Comparison of ENCODE assay signal across 1 cellular context in the genomic region with DNA sequence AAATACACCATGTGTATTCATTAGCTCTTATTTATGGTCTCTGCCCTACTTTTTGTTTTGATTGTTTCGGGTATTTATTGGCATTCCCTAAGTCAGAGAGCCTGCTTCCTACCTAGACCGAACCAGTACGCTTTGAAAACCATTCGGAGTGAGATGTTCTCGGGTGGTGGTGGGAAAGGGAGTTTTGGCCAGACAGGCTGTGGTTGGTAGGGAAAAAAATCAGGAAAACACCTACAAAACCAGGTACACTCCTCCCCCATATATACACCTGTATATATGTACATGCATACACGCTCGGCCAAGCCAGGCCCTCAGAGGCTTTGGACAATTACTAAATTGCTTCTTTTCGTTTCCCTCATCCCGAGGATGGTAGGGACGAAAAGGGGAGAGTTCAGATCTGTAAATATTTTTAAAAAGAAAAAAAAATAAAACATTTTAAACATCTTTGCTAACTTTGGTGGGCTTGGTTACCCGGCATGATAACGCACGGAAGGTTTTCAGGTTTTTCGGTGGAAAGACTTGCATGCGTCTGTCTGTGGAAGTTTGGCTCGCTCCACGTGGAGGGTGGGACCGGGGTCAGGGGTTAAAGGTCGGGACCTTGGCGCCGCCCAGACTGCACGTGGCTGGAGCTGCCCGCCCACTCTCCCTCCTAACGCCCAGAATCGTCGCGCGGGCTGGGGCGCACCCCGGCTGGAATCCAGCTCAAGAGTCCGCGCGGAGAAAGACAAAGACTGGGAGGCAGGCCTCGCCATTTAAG.
TF ChIP-seq lines count a peak whose summit lies in the region.

No MANE protein-coding gene starts in this region.

TF ChIP-seq in HepG2, 621 proteins besides CTCF, POLR2A, EP300 and RAD21:
- no peak for TF ChIP-seq ZNF570 (CRISPR knock-in tag; IDR thresholded peaks at IDR 0.05; ENCODE audit: borderline replicate concordance)
- no peak for TF ChIP-seq PHF5A (CRISPR knock-in tag; IDR thresholded peaks at IDR 0.05; ENCODE audit: low read depth, unreplicated experiment)
- TF ChIP-seq ZNF383 (CRISPR knock-in tag; IDR thresholded peaks at IDR 0.05; ENCODE audit: borderline replicate concordance), result no peak
- TF ChIP-seq, protein P1, sequence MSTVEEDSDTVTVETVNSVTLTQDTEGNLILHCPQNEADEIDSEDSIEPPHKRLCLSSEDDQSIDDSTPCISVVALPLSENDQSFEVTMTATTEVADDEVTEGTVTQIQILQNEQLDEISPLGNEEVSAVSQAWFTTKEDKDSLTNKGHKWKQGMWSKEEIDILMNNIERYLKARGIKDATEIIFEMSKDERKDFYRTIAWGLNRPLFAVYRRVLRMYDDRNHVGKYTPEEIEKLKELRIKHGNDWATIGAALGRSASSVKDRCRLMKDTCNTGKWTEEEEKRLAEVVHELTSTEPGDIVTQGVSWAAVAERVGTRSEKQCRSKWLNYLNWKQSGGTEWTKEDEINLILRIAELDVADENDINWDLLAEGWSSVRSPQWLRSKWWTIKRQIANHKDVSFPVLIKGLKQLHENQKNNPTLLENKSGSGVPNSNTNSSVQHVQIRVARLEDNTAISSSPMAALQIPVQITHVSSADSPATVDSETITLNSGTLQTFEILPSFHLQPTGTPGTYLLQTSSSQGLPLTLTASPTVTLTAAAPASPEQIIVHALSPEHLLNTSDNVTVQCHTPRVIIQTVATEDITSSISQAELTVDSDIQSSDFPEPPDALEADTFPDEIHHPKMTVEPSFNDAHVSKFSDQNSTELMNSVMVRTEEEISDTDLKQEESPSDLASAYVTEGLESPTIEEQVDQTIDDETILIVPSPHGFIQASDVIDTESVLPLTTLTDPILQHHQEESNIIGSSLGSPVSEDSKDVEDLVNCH (CRISPR knock-in tag; IDR thresholded peaks at IDR 0.05), result no peak
- no peak for TF ChIP-seq ZNF883 (CRISPR knock-in tag; IDR thresholded peaks at IDR 0.05; ENCODE audit: not compliant biosample characterization)
- no peak for TF ChIP-seq JARID2 (CRISPR knock-in tag; IDR thresholded peaks at IDR 0.05; ENCODE audit: insufficient replicate concordance)
- TF ChIP-seq NR2F6 (IDR thresholded peaks at IDR 0.05), result peak; percentile 37; the same call in 1 of the 2 replicates
- TF ChIP-seq NR2F6 (CRISPR knock-in tag; IDR thresholded peaks at IDR 0.05), result no peak
- TF ChIP-seq, protein P2, sequence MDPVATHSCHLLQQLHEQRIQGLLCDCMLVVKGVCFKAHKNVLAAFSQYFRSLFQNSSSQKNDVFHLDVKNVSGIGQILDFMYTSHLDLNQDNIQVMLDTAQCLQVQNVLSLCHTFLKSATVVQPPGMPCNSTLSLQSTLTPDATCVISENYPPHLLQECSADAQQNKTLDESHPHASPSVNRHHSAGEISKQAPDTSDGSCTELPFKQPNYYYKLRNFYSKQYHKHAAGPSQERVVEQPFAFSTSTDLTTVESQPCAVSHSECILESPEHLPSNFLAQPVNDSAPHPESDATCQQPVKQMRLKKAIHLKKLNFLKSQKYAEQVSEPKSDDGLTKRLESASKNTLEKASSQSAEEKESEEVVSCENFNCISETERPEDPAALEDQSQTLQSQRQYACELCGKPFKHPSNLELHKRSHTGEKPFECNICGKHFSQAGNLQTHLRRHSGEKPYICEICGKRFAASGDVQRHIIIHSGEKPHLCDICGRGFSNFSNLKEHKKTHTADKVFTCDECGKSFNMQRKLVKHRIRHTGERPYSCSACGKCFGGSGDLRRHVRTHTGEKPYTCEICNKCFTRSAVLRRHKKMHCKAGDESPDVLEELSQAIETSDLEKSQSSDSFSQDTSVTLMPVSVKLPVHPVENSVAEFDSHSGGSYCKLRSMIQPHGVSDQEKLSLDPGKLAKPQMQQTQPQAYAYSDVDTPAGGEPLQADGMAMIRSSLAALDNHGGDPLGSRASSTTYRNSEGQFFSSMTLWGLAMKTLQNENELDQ (CRISPR knock-in tag; IDR thresholded peaks at IDR 0.05; ENCODE audit: borderline replicate concordance), result no peak
- TF ChIP-seq SETDB1 (CRISPR knock-in tag; IDR thresholded peaks at IDR 0.05; ENCODE audit: borderline replicate concordance), result no peak
- TF ChIP-seq ZMAT3 (CRISPR knock-in tag; conservative IDR thresholded peaks at IDR 0.05), result no peak
- peak; percentile 68; the same call in 1 of the 2 replicates for TF ChIP-seq NR2C2 (CRISPR knock-in tag; IDR thresholded peaks at IDR 0.05; ENCODE audit: borderline replicate concordance)
- no peak for TF ChIP-seq ZSCAN12 (CRISPR knock-in tag; IDR thresholded peaks at IDR 0.05)
- no peak for TF ChIP-seq ZNF670 (CRISPR knock-in tag; IDR thresholded peaks at IDR 0.05; ENCODE audit: borderline replicate concordance)
- no peak for TF ChIP-seq SMARCC2 (IDR thresholded peaks at IDR 0.05)
- no peak for TF ChIP-seq MEF2D (CRISPR knock-in tag; IDR thresholded peaks at IDR 0.05)
- TF ChIP-seq STAG1 (CRISPR knock-in tag; IDR thresholded peaks at IDR 0.05), result no peak
- no peak for TF ChIP-seq FOXJ3 (CRISPR knock-in tag; IDR thresholded peaks at IDR 0.05; ENCODE audit: borderline replicate concordance)
- no peak for TF ChIP-seq SMAD3 (CRISPR knock-in tag; IDR thresholded peaks at IDR 0.05)
- no peak for TF ChIP-seq FOXO1 (CRISPR knock-in tag; IDR thresholded peaks at IDR 0.05)
- TF ChIP-seq SKI (IDR thresholded peaks at IDR 0.05; ENCODE audit: partially characterized antibody), result no peak
- TF ChIP-seq ZNF224 (CRISPR knock-in tag; IDR thresholded peaks at IDR 0.05), result no peak
- no peak for TF ChIP-seq ZNF619 (CRISPR knock-in tag; IDR thresholded peaks at IDR 0.05)
- TF ChIP-seq, protein P3, sequence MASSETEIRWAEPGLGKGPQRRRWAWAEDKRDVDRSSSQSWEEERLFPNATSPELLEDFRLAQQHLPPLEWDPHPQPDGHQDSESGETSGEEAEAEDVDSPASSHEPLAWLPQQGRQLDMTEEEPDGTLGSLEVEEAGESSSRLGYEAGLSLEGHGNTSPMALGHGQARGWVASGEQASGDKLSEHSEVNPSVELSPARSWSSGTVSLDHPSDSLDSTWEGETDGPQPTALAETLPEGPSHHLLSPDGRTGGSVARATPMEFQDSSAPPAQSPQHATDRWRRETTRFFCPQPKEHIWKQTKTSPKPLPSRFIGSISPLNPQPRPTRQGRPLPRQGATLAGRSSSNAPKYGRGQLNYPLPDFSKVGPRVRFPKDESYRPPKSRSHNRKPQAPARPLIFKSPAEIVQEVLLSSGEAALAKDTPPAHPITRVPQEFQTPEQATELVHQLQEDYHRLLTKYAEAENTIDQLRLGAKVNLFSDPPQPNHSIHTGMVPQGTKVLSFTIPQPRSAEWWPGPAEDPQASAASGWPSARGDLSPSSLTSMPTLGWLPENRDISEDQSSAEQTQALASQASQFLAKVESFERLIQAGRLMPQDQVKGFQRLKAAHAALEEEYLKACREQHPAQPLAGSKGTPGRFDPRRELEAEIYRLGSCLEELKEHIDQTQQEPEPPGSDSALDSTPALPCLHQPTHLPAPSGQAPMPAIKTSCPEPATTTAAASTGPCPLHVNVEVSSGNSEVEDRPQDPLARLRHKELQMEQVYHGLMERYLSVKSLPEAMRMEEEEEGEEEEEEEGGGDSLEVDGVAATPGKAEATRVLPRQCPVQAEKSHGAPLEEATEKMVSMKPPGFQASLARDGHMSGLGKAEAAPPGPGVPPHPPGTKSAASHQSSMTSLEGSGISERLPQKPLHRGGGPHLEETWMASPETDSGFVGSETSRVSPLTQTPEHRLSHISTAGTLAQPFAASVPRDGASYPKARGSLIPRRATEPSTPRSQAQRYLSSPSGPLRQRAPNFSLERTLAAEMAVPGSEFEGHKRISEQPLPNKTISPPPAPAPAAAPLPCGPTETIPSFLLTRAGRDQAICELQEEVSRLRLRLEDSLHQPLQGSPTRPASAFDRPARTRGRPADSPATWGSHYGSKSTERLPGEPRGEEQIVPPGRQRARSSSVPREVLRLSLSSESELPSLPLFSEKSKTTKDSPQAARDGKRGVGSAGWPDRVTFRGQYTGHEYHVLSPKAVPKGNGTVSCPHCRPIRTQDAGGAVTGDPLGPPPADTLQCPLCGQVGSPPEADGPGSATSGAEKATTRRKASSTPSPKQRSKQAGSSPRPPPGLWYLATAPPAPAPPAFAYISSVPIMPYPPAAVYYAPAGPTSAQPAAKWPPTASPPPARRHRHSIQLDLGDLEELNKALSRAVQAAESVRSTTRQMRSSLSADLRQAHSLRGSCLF (CRISPR knock-in tag; IDR thresholded peaks at IDR 0.05; ENCODE audit: borderline replicate concordance), result no peak
- TF ChIP-seq, protein P4, sequence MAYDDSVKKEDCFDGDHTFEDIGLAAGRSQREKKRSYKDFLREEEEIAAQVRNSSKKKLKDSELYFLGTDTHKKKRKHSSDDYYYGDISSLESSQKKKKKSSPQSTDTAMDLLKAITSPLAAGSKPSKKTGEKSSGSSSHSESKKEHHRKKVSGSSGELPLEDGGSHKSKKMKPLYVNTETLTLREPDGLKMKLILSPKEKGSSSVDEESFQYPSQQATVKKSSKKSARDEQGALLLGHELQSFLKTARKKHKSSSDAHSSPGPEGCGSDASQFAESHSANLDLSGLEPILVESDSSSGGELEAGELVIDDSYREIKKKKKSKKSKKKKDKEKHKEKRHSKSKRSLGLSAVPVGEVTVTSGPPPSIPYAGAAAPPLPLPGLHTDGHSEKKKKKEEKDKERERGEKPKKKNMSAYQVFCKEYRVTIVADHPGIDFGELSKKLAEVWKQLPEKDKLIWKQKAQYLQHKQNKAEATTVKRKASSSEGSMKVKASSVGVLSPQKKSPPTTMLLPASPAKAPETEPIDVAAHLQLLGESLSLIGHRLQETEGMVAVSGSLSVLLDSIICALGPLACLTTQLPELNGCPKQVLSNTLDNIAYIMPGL (CRISPR knock-in tag; IDR thresholded peaks at IDR 0.05; ENCODE audit: borderline replicate concordance in 1 of 2, low read depth in 1 of 2), result no peak
- no peak for TF ChIP-seq ZNF350 (CRISPR knock-in tag; IDR thresholded peaks at IDR 0.05; ENCODE audit: borderline replicate concordance, low read depth)
- TF ChIP-seq MNT (IDR thresholded peaks at IDR 0.05), result peak; percentile 57; the same call in 1 of the 2 replicates
